Comparison of ENCODE assay signal across 1 cellular context in the genomic region with DNA sequence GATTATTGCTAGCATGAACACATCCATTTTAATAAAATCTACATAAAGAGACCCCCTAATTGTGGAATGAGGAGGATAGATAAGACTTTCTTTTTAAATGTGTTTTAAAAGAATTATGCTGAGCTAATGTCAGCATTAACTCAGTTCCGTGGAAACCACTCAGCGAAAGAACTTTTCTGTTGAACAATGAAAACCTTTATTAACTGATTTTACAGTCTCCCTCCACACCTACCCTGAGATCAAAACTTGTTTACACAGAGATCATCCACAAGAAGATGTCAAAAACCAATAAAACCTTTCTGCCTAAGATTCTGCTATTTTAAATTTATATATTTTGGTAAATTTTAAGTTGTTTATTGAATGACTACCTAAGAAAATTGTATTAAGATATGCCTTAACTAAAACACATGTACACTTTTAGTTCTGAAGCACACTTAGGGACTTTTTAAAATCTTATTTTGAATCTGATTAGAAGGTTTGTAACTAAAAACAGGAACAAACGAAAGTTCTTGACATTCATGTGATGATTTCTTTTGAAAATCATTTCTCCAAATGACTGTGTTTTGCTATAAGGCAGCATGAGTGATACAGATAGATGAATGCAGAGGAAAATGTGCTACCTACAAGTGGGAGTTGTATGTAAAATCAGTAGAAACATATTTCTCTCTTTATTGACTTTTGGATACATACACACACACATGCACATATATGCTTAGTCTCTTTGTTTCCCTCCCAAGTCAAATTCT.
TF ChIP-seq lines count a peak whose summit lies in the region.

No MANE protein-coding gene starts in this region.

TF ChIP-seq in GM12878, 131 proteins besides CTCF, POLR2A, EP300 and RAD21 (continued from another document and continues in another):
- TF ChIP-seq, protein P1, sequence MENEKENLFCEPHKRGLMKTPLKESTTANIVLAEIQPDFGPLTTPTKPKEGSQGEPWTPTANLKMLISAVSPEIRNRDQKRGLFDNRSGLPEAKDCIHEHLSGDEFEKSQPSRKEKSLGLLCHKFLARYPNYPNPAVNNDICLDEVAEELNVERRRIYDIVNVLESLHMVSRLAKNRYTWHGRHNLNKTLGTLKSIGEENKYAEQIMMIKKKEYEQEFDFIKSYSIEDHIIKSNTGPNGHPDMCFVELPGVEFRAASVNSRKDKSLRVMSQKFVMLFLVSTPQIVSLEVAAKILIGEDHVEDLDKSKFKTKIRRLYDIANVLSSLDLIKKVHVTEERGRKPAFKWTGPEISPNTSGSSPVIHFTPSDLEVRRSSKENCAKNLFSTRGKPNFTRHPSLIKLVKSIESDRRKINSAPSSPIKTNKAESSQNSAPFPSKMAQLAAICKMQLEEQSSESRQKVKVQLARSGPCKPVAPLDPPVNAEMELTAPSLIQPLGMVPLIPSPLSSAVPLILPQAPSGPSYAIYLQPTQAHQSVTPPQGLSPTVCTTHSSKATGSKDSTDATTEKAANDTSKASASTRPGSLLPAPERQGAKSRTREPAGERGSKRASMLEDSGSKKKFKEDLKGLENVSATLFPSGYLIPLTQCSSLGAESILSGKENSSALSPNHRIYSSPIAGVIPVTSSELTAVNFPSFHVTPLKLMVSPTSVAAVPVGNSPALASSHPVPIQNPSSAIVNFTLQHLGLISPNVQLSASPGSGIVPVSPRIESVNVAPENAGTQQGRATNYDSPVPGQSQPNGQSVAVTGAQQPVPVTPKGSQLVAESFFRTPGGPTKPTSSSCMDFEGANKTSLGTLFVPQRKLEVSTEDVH (IDR thresholded peaks at IDR 0.05; ENCODE audit: low read depth, partially characterized antibody): no peak
- TF ChIP-seq NR2F1 (conservative IDR thresholded peaks at IDR 0.05) (peak; percentile 46; the same call in 1 of the 2 replicates), SIN3A (IDR thresholded peaks at IDR 0.05; ENCODE audit: low read depth, low read length) (no peak), CHD2 (IDR thresholded peaks at IDR 0.05; ENCODE audit: borderline replicate concordance, low read depth, low read length) (no peak), TBL1XR1 (IDR thresholded peaks at IDR 0.05; ENCODE audit: low read depth, low read length) (peak; percentile 66; the same call in 1 of the 2 replicates), ZNF384 (IDR thresholded peaks at IDR 0.05; ENCODE audit: borderline replicate concordance, low read depth, low read length) (no peak), TAF1 (IDR thresholded peaks at IDR 0.05; ENCODE audit: borderline replicate concordance, low read depth, low read length) (no peak), WRNIP1 (IDR thresholded peaks at IDR 0.05; ENCODE audit: borderline replicate concordance, low read depth, low read length) (no peak), FOXM1 (IDR thresholded peaks at IDR 0.05; ENCODE audit: low read depth, low read length) (peak; percentile 82; the same call in 1 of the 2 replicates), HCFC1 (IDR thresholded peaks at IDR 0.05; ENCODE audit: low read length) (no peak), EGR1 (IDR thresholded peaks at IDR 0.05; ENCODE audit: borderline replicate concordance in 1 of 2, low read depth in 2 of 2, low read length in 2 of 2) (no peak), CBX3 (IDR thresholded peaks at IDR 0.05; ENCODE audit: borderline replicate concordance, low read depth) (no peak), MTA2 (IDR thresholded peaks at IDR 0.05; ENCODE audit: low read depth) (peak; percentile 91), NFIC (IDR thresholded peaks at IDR 0.05; ENCODE audit: low read depth, low read length) (peak; percentile 87), KDM1A (IDR thresholded peaks at IDR 0.05; ENCODE audit: borderline replicate concordance) (no peak), CHD1 (IDR thresholded peaks at IDR 0.05; ENCODE audit: low read depth, low read length) (no peak), POU2F2 (IDR thresholded peaks at IDR 0.05; ENCODE audit: borderline replicate concordance, low read depth, low read length) (no peak; the same call in 2 of the 3 replicates), NFYA (IDR thresholded peaks at IDR 0.05; ENCODE audit: borderline replicate concordance, low read depth, low read length) (no peak), RELA (IDR thresholded peaks at IDR 0.05; ENCODE audit: borderline replicate concordance, partially characterized antibody) (no peak), HDGF (IDR thresholded peaks at IDR 0.05) (no peak), MYC (IDR thresholded peaks at IDR 0.05; ENCODE audit: insufficient read depth, insufficient read length, insufficient replicate concordance, low read length, severe bottlenecking) (no peak), ATF7 (IDR thresholded peaks at IDR 0.05; ENCODE audit: low read depth) (peak; percentile 72; the same call in 1 of the 2 replicates), EED (IDR thresholded peaks at IDR 0.05; ENCODE audit: low read depth) (no peak), BRCA1 (IDR thresholded peaks at IDR 0.05; ENCODE audit: low read depth, low read length) (no peak), ZBED1 (IDR thresholded peaks at IDR 0.05; ENCODE audit: borderline replicate concordance) (no peak; the same call in 1 of the 2 replicates), ZNF24 (IDR thresholded peaks at IDR 0.05) (peak; percentile 82), SUZ12 (IDR thresholded peaks at IDR 0.05; ENCODE audit: unreplicated experiment) (no peak), NBN (IDR thresholded peaks at IDR 0.05) (no peak), ASH2L (IDR thresholded peaks at IDR 0.05; ENCODE audit: borderline replicate concordance, low read depth) (no peak), CBFB (IDR thresholded peaks at IDR 0.05; ENCODE audit: low read depth) (no peak), GATAD2B (conservative IDR thresholded peaks at IDR 0.05; ENCODE audit: low read depth) (no peak), SMC3 (IDR thresholded peaks at IDR 0.05; ENCODE audit: borderline replicate concordance, low read length) (peak; percentile 26; the same call in 1 of the 2 replicates), NR2C2 (IDR thresholded peaks at IDR 0.05; ENCODE audit: borderline replicate concordance, control insufficient read depth, insufficient read length, low read depth) (no peak), IRF4 (IDR thresholded peaks at IDR 0.05; ENCODE audit: low read depth, low read length) (peak; percentile 80; the same call in 1 of the 2 replicates), RFX5 (IDR thresholded peaks at IDR 0.05; ENCODE audit: low read depth, low read length) (no peak), ZNF207 (IDR thresholded peaks at IDR 0.05; ENCODE audit: borderline replicate concordance) (no peak), RBBP5 (conservative IDR thresholded peaks at IDR 0.05) (no peak), GABPA (IDR thresholded peaks at IDR 0.05; ENCODE audit: low read depth) (no peak)
- TF ChIP-seq, protein P2, sequence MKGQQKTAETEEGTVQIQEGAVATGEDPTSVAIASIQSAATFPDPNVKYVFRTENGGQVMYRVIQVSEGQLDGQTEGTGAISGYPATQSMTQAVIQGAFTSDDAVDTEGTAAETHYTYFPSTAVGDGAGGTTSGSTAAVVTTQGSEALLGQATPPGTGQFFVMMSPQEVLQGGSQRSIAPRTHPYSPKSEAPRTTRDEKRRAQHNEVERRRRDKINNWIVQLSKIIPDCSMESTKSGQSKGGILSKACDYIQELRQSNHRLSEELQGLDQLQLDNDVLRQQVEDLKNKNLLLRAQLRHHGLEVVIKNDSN (IDR thresholded peaks at IDR 0.05; ENCODE audit: borderline replicate concordance, extremely low read length, insufficient read depth, low read depth, low read length): no peak
- TF ChIP-seq, protein P3, sequence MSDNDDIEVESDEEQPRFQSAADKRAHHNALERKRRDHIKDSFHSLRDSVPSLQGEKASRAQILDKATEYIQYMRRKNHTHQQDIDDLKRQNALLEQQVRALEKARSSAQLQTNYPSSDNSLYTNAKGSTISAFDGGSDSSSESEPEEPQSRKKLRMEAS (IDR thresholded peaks at IDR 0.05; ENCODE audit: low read depth, low read length): no peak
- TF ChIP-seq, protein P4, sequence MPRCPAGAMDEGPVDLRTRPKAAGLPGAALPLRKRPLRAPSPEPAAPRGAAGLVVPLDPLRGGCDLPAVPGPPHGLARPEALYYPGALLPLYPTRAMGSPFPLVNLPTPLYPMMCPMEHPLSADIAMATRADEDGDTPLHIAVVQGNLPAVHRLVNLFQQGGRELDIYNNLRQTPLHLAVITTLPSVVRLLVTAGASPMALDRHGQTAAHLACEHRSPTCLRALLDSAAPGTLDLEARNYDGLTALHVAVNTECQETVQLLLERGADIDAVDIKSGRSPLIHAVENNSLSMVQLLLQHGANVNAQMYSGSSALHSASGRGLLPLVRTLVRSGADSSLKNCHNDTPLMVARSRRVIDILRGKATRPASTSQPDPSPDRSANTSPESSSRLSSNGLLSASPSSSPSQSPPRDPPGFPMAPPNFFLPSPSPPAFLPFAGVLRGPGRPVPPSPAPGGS (IDR thresholded peaks at IDR 0.05; ENCODE audit: borderline replicate concordance, insufficient read depth, low read depth, low read length, poor library complexity, severe bottlenecking): no peak
- TF ChIP-seq, protein P5, sequence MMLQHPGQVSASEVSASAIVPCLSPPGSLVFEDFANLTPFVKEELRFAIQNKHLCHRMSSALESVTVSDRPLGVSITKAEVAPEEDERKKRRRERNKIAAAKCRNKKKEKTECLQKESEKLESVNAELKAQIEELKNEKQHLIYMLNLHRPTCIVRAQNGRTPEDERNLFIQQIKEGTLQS (IDR thresholded peaks at IDR 0.05; ENCODE audit: borderline replicate concordance, extremely low read depth, low read depth, low read length): no peak
- TF ChIP-seq, protein P6, sequence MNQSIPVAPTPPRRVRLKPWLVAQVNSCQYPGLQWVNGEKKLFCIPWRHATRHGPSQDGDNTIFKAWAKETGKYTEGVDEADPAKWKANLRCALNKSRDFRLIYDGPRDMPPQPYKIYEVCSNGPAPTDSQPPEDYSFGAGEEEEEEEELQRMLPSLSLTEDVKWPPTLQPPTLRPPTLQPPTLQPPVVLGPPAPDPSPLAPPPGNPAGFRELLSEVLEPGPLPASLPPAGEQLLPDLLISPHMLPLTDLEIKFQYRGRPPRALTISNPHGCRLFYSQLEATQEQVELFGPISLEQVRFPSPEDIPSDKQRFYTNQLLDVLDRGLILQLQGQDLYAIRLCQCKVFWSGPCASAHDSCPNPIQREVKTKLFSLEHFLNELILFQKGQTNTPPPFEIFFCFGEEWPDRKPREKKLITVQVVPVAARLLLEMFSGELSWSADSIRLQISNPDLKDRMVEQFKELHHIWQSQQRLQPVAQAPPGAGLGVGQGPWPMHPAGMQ (IDR thresholded peaks at IDR 0.05; ENCODE audit: borderline replicate concordance): no peak
- TF ChIP-seq, protein P7, sequence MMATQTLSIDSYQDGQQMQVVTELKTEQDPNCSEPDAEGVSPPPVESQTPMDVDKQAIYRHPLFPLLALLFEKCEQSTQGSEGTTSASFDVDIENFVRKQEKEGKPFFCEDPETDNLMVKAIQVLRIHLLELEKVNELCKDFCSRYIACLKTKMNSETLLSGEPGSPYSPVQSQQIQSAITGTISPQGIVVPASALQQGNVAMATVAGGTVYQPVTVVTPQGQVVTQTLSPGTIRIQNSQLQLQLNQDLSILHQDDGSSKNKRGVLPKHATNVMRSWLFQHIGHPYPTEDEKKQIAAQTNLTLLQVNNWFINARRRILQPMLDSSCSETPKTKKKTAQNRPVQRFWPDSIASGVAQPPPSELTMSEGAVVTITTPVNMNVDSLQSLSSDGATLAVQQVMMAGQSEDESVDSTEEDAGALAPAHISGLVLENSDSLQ (IDR thresholded peaks at IDR 0.05): no peak
- TF ChIP-seq, protein P8, sequence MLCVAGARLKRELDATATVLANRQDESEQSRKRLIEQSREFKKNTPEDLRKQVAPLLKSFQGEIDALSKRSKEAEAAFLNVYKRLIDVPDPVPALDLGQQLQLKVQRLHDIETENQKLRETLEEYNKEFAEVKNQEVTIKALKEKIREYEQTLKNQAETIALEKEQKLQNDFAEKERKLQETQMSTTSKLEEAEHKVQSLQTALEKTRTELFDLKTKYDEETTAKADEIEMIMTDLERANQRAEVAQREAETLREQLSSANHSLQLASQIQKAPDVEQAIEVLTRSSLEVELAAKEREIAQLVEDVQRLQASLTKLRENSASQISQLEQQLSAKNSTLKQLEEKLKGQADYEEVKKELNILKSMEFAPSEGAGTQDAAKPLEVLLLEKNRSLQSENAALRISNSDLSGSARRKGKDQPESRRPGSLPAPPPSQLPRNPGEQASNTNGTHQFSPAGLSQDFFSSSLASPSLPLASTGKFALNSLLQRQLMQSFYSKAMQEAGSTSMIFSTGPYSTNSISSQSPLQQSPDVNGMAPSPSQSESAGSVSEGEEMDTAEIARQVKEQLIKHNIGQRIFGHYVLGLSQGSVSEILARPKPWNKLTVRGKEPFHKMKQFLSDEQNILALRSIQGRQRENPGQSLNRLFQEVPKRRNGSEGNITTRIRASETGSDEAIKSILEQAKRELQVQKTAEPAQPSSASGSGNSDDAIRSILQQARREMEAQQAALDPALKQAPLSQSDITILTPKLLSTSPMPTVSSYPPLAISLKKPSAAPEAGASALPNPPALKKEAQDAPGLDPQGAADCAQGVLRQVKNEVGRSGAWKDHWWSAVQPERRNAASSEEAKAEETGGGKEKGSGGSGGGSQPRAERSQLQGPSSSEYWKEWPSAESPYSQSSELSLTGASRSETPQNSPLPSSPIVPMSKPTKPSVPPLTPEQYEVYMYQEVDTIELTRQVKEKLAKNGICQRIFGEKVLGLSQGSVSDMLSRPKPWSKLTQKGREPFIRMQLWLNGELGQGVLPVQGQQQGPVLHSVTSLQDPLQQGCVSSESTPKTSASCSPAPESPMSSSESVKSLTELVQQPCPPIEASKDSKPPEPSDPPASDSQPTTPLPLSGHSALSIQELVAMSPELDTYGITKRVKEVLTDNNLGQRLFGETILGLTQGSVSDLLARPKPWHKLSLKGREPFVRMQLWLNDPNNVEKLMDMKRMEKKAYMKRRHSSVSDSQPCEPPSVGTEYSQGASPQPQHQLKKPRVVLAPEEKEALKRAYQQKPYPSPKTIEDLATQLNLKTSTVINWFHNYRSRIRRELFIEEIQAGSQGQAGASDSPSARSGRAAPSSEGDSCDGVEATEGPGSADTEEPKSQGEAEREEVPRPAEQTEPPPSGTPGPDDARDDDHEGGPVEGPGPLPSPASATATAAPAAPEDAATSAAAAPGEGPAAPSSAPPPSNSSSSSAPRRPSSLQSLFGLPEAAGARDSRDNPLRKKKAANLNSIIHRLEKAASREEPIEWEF (IDR thresholded peaks at IDR 0.05; ENCODE audit: insufficient replicate concordance, low read depth, low read length): no peak
- TF ChIP-seq, protein P9, sequence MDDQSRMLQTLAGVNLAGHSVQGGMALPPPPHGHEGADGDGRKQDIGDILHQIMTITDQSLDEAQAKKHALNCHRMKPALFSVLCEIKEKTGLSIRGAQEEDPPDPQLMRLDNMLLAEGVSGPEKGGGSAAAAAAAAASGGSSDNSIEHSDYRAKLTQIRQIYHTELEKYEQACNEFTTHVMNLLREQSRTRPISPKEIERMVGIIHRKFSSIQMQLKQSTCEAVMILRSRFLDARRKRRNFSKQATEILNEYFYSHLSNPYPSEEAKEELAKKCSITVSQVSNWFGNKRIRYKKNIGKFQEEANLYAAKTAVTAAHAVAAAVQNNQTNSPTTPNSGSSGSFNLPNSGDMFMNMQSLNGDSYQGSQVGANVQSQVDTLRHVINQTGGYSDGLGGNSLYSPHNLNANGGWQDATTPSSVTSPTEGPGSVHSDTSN (IDR thresholded peaks at IDR 0.05; ENCODE audit: insufficient replicate concordance, low read depth, low read length): no peak
- TF ChIP-seq, protein P10, sequence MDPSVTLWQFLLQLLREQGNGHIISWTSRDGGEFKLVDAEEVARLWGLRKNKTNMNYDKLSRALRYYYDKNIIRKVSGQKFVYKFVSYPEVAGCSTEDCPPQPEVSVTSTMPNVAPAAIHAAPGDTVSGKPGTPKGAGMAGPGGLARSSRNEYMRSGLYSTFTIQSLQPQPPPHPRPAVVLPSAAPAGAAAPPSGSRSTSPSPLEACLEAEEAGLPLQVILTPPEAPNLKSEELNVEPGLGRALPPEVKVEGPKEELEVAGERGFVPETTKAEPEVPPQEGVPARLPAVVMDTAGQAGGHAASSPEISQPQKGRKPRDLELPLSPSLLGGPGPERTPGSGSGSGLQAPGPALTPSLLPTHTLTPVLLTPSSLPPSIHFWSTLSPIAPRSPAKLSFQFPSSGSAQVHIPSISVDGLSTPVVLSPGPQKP (IDR thresholded peaks at IDR 0.05; ENCODE audit: low read depth, low read length): no peak
